In genomic region chr12:53298154-53298553, GRCh38 we compare ENCODE assay signal across 12 cellular contexts. TPM values are rescaled to one million over a fixed set of nuclear protein-coding genes. Genes with fewer than 3 reads are reported as not detected.
DNase-seq lines count a peak whose midpoint lies in the region; ATAC-seq and TF ChIP-seq lines count a peak whose summit lies in the region.
"Had no signal": no experiment of that assay in that cellular context is flagged by ENCODE, and none has a peak within 500 bp of the region (broad histone marks: within the 10 kb centered on the region; RNA-seq: fewer than 3 reads in every experiment).

No MANE protein-coding gene starts in this region.

- no peaks in the 10 kb centered on the region for H3K27me3 ChIP-seq in muscle layer of duodenum (ENCODE audit: low read depth, low read length)
- H3K27me3 ChIP-seq: uterus had no signal

- peak overlapping the region; percentile 8 for H3K27ac ChIP-seq in angular gyrus (ENCODE audit: low read depth, low read length)
- peak overlapping the region; percentile 67 for H3K27ac ChIP-seq in muscle layer of duodenum (ENCODE audit: low read length)

- peaks cover 16 to 29% of the 10 kb centered on the region in 2 donors for H3K36me3 ChIP-seq in muscle layer of duodenum (ENCODE audit: control insufficient read depth in 1 of 2, insufficient read depth in 2 of 2, low read length in 2 of 2)
- H3K36me3 ChIP-seq: uterus had no signal

- H3K9me3 ChIP-seq in muscle layer of duodenum (ENCODE audit: control insufficient read depth in 1 of 2, low read length in 2 of 2), result no peaks in the 10 kb centered on the region
- H3K9me3 ChIP-seq: uterus had no signal

- no peak for TF ChIP-seq CTCF in AG09319 (IDR thresholded peaks at IDR 0.05; ENCODE audit: low read depth, low read length)

- no peak overlapping the region for H3K4me3 ChIP-seq in muscle layer of duodenum (ENCODE audit: low read depth in 1 of 2, low read length in 2 of 2)
- H3K4me3 ChIP-seq: uterus had no signal

- peaks cover 23 to 50% of the 10 kb centered on the region in 2 donors for H3K4me1 ChIP-seq in muscle layer of duodenum (ENCODE audit: control insufficient read depth in 1 of 2, insufficient read depth in 2 of 2, low read length in 2 of 2)

- ATAC-seq in HG03135 (IDR thresholded peaks at IDR 0.05; ENCODE audit: unreplicated experiment) (no peak), HG03342 (IDR thresholded peaks at IDR 0.05; ENCODE audit: unreplicated experiment) (no peak)
- ATAC-seq: activated CD4-positive, CD25-positive, alpha-beta regulatory T cell treated with anti-CD3 and anti-CD28 coated beads, Interleukin-2, amount 50 U/mL, for 24 hours; esophagus mucosa had no signal

- DNase-seq in AG09319 (ENCODE audit: extremely low read depth, low read depth) (peak; percentile 87), HT1080 (ENCODE audit: low read depth) (peak; percentile 56), anterior cingulate cortex (lab: John Stamatoyannopoulos, UW) (no peak), NCI-H510A treated with DMSO at 0.1 percent for 48 hours (lab: John Stamatoyannopoulos, UW) (no peak)
- DNase-seq: NCI-H2081 treated with DMSO at 0.1 percent for 48 hours, uterus had no signal

RNA-seq across cellular contexts. Expression of gene MYG1, which starts 1.3 kb away (rescaled TPM):
- 108 and 119 TPM in 2 replicates for total RNA-seq in HT1080 (2014; rRNA removed; shearing (Covaris generic))
- 85.4 and 100 TPM in 2 replicates for polyA plus RNA-seq in HT1080 (2015; cell fraction: cytosol; rRNA removed)
- polyA plus RNA-seq in HT1080 (2015; cell fraction: nucleus; rRNA removed), result 66.9 and 74.9 TPM in 2 replicates

RNA-seq across cellular contexts. Expression of gene PFDN5, which starts 2.8 kb away (rescaled TPM):
- total RNA-seq in HT1080 (2014; rRNA removed; shearing (Covaris generic)), result 309 and 490 TPM in 2 replicates
- polyA plus RNA-seq in HT1080 (2015; cell fraction: cytosol; rRNA removed), result 365 and 406 TPM in 2 replicates
- 294 and 307 TPM in 2 replicates for polyA plus RNA-seq in HT1080 (2015; cell fraction: nucleus; rRNA removed)

RNA-seq across cellular contexts. Expression of gene AAAS, which starts 23.3 kb away (rescaled TPM):
- total RNA-seq in HT1080 (2014; rRNA removed; shearing (Covaris generic)), result 117 and 134 TPM in 2 replicates
- 88.5 and 90.9 TPM in 2 replicates for polyA plus RNA-seq in HT1080 (2015; cell fraction: cytosol; rRNA removed)
- polyA plus RNA-seq in HT1080 (2015; cell fraction: nucleus; rRNA removed), result 204 and 217 TPM in 2 replicates

RNA-seq across cellular contexts. Expression of gene ESPL1, which starts 30.1 kb away (rescaled TPM):
- total RNA-seq in HT1080 (2014; rRNA removed; shearing (Covaris generic)), result 16.8 and 20.0 TPM in 2 replicates
- 10.4 and 10.7 TPM in 2 replicates for polyA plus RNA-seq in HT1080 (2015; cell fraction: cytosol; rRNA removed)
- polyA plus RNA-seq in HT1080 (2015; cell fraction: nucleus; rRNA removed), result 52.4 and 55.6 TPM in 2 replicates

RNA-seq across cellular contexts. Expression of gene SP7, which starts 38.0 kb away (rescaled TPM):
- 0.10 TPM in 1 of 2 replicates, not detected in the other for total RNA-seq in HT1080 (2014; rRNA removed; shearing (Covaris generic))
- polyA plus RNA-seq in HT1080 (2015; cell fraction: cytosol; rRNA removed), result 0.05 TPM in 1 of 2 replicates, not detected in the other
- not detected in 2 replicates for polyA plus RNA-seq in HT1080 (2015; cell fraction: nucleus; rRNA removed)
- total RNA-seq: esophagus mucosa had no signal

Comparison
In these comparisons a context has a peak if more than half of its experiments do, and no peak if none do; other contexts are left out.
1. DNase-seq: peak in AG09319 (single experiment) and HT1080 (single experiment); none in anterior cingulate cortex (0 of 58) and NCI-H510A treated with DMSO at 0.1 percent for 48 hours (single experiment).